ENCODE assay signal across 8 cellular contexts in genomic region chr14:67583711-67584644, GRCh38. TPM values are rescaled to one million over a fixed set of nuclear protein-coding genes. Genes with fewer than 3 reads are reported as not detected.
DNase-seq lines count a peak whose midpoint lies in the region; ATAC-seq and TF ChIP-seq lines count a peak whose summit lies in the region.

No MANE protein-coding gene starts in this region.

- ATAC-seq in HG03439 (IDR thresholded peaks at IDR 0.05; ENCODE audit: unreplicated experiment), result peak; percentile 67
- no peak for ATAC-seq in GM18505 (IDR thresholded peaks at IDR 0.05; ENCODE audit: unreplicated experiment)
- ATAC-seq in GM18870 (IDR thresholded peaks at IDR 0.05; ENCODE audit: unreplicated experiment), result no peak

- no peak for TF ChIP-seq POLR2A in GM18505 (IDR thresholded peaks at IDR 0.05; ENCODE audit: borderline replicate concordance, extremely low read depth, insufficient read depth, insufficient read length)

- DNase-seq in A172 (ENCODE audit: low spot score), result peak; percentile 31
- DNase-seq in DMS79 (lab: John Stamatoyannopoulos, UW), result peak; percentile 28
- peak; percentile 20 to 49 for DNase-seq in SHP77 (lab: John Stamatoyannopoulos, UW)
- peak; percentile 48 to 63 for DNase-seq in dermis microvascular lymphatic vessel endothelial cell (ENCODE audit: low read depth in 2 of 2)
- DNase-seq in medulla oblongata (ENCODE audit: extremely low spot score), result peak; percentile 56

RNA-seq across cellular contexts. Expression of gene PIGH, which starts 16.1 kb away (rescaled TPM):
- total RNA-seq in A172 (2014; rRNA removed; shearing (Covaris generic)), result 11.5 and 18.6 TPM in 2 replicates
- total RNA-seq in dermis microvascular lymphatic vessel endothelial cell, result 9.2 and 14.2 TPM in 2 replicates

RNA-seq across cellular contexts. Expression of gene ARG2, which starts 35.7 kb away (rescaled TPM):
- total RNA-seq in A172 (2014; rRNA removed; shearing (Covaris generic)), result 2.4 and 2.9 TPM in 2 replicates
- total RNA-seq in dermis microvascular lymphatic vessel endothelial cell, result 29.2 and 39.7 TPM in 2 replicates

RNA-seq across cellular contexts. Expression of gene PLEKHH1, which starts 50.9 kb away (rescaled TPM):
- total RNA-seq in A172 (2014; rRNA removed; shearing (Covaris generic)), result 1.3 and 5.0 TPM in 2 replicates
- 0.13 TPM in 2 replicates for total RNA-seq in dermis microvascular lymphatic vessel endothelial cell
